27 cellular contexts compared by ENCODE assay signal in the genomic region with DNA sequence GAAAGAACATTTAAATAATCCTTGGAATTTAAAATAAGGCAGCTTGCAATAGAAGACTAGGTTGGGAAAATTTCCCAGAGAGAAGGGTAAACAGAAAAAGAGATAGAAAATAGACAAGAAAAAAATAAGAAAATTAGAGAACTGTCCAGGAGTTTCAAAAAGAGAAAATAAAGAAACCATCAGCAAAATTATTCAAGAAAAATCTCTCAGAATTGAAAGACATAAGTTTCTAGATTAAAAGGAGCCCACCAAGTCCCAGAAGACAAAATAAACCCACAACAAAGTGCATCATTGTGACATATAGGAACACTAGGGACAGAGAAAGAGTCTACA.
A peak's percentile ranks its signal among the peaks of the same experiment; 100 is the strongest.
DNase-seq lines count a peak whose midpoint lies in the region; TF ChIP-seq lines count a peak whose summit lies in the region.
"Had no signal": no experiment of that assay in that cellular context is flagged by ENCODE, and none has a peak within 500 bp of the region (broad histone marks: within the 10 kb centered on the region; RNA-seq: fewer than 3 reads in every experiment).

No MANE protein-coding gene starts in this region.

- no peak overlapping the region for H3K4me3 Mint-ChIP-seq in CD8-positive, alpha-beta memory T cell
- H3K4me3 Mint-ChIP-seq in activated naive CD8-positive, alpha-beta T cell treated with anti-CD3 and anti-CD28 coated beads for 36 hours: no peak overlapping the region
- H3K4me3 Mint-ChIP-seq in activated CD4-positive, alpha-beta memory T cell treated with anti-CD3 and anti-CD28 coated beads for 36 hours: no peak overlapping the region
- H3K4me3 Mint-ChIP-seq: CD4-positive, CD25-positive, alpha-beta regulatory T cell; stimulated activated memory B cell treated with anti-CD40 and anti-IgM and Interleukin-4, amounts not matched to agents 10 μg/mL and 1 μg/mL and 100 μg/mL, for 72 hours; T-helper 1 cell treated with Interleukin-12 subunit alpha and Interleukin-12 subunit beta and Interleukin-4 antibody, amounts not matched to agents 30 μg/mL and 1 μg/mL, for 36 hours had no signal

- peaks cover 22 to 47% of the 10 kb centered on the region in 2 donors for H3K27me3 Mint-ChIP-seq in CD8-positive, alpha-beta memory T cell
- peaks cover 12% of the 10 kb centered on the region for H3K27me3 Mint-ChIP-seq in activated naive CD8-positive, alpha-beta T cell treated with anti-CD3 and anti-CD28 coated beads for 36 hours
- peaks cover 25% of the 10 kb centered on the region for H3K27me3 Mint-ChIP-seq in activated CD4-positive, alpha-beta memory T cell treated with anti-CD3 and anti-CD28 coated beads for 36 hours

- H3K4me3 ChIP-seq in CD8-positive, alpha-beta memory T cell (ENCODE audit: low read length): no peak overlapping the region
- H3K4me3 ChIP-seq in PC-9 (peak overlapping the region; percentile 54; the same call in 1 of the 2 replicates), skeletal muscle satellite cell (ENCODE audit: low read length) (no peak overlapping the region), dorsolateral prefrontal cortex (no peak overlapping the region)
- H3K4me3 ChIP-seq: cardiac muscle cell, left lung, ovary, Peyer's patch had no signal

- H3K9ac ChIP-seq in skeletal muscle satellite cell (ENCODE audit: low read depth, low read length): no peak overlapping the region

- no peaks in the 10 kb centered on the region for H3K9me2 ChIP-seq in PC-9 (ENCODE audit: insufficient read depth)

- peak overlapping the region; percentile 47 for H3K27ac ChIP-seq in CD8-positive, alpha-beta memory T cell (ENCODE audit: low read depth, low read length)
- H3K27ac ChIP-seq in PC-9 (peak overlapping the region; percentile 90), epithelial cell of prostate (peak overlapping the region; percentile 76), dorsolateral prefrontal cortex (no peak overlapping the region)
- H3K27ac ChIP-seq: cardiac muscle cell, ovary, Peyer's patch had no signal

- H3K27ac Mint-ChIP-seq in CD8-positive, alpha-beta memory T cell: no peak overlapping the region
- H3K27ac Mint-ChIP-seq in activated naive CD8-positive, alpha-beta T cell treated with anti-CD3 and anti-CD28 coated beads for 36 hours: no peak overlapping the region
- H3K27ac Mint-ChIP-seq in activated CD4-positive, alpha-beta memory T cell treated with anti-CD3 and anti-CD28 coated beads for 36 hours: no peak overlapping the region
- H3K27ac Mint-ChIP-seq: CD4-positive, CD25-positive, alpha-beta regulatory T cell; naive thymus-derived CD8-positive, alpha-beta T cell; stimulated activated memory B cell treated with anti-CD40 and anti-IgM and Interleukin-4, amounts not matched to agents 10 μg/mL and 1 μg/mL and 100 μg/mL, for 72 hours; T-helper 1 cell treated with Interleukin-12 subunit alpha and Interleukin-12 subunit beta and Interleukin-4 antibody, amounts not matched to agents 30 μg/mL and 1 μg/mL, for 36 hours had no signal

- H4K20me1 ChIP-seq in PC-9 (ENCODE audit: insufficient read depth): no peaks in the 10 kb centered on the region

- peaks cover 15% of the 10 kb centered on the region; the same call in 1 of the 2 replicates for H3F3A ChIP-seq in PC-9 (ENCODE audit: insufficient read depth, low read depth)

- H2AFZ ChIP-seq in PC-9: peak overlapping the region; percentile 78

- no peaks in the 10 kb centered on the region for H3K27me3 ChIP-seq in CD8-positive, alpha-beta memory T cell (ENCODE audit: insufficient read depth, low read length, poor library complexity, severe bottlenecking)
- H3K27me3 ChIP-seq in PC-9 (ENCODE audit: insufficient read depth, low read depth): no peaks in the 10 kb centered on the region
- peaks cover 15% of the 10 kb centered on the region for H3K27me3 ChIP-seq in skeletal muscle satellite cell (ENCODE audit: control insufficient read depth, insufficient read depth, low read length)
- H3K27me3 ChIP-seq in dorsolateral prefrontal cortex: no peaks in the 10 kb centered on the region
- H3K27me3 ChIP-seq: cardiac muscle cell, left lung, ovary, Peyer's patch, suprapubic skin had no signal

- no peaks in the 10 kb centered on the region for H3K36me3 ChIP-seq in CD8-positive, alpha-beta memory T cell (ENCODE audit: insufficient read depth, low read length)
- H3K36me3 ChIP-seq in PC-9 (ENCODE audit: low read depth) (no peaks in the 10 kb centered on the region), skeletal muscle satellite cell (ENCODE audit: insufficient read depth, low read length) (no peaks in the 10 kb centered on the region)
- H3K36me3 ChIP-seq: cardiac muscle cell, left lung, ovary, Peyer's patch, suprapubic skin had no signal

- H3K79me2 ChIP-seq in PC-9 (ENCODE audit: low read depth): no peaks in the 10 kb centered on the region

- H3K4me1 Mint-ChIP-seq in CD8-positive, alpha-beta memory T cell: no peaks in the 10 kb centered on the region
- H3K4me1 Mint-ChIP-seq in activated naive CD8-positive, alpha-beta T cell treated with anti-CD3 and anti-CD28 coated beads for 36 hours: no peaks in the 10 kb centered on the region
- no peaks in the 10 kb centered on the region for H3K4me1 Mint-ChIP-seq in activated CD4-positive, alpha-beta memory T cell treated with anti-CD3 and anti-CD28 coated beads for 36 hours (ENCODE audit: low read depth)
- H3K4me1 Mint-ChIP-seq: CD4-positive, CD25-positive, alpha-beta regulatory T cell had no signal

- no peaks in the 10 kb centered on the region for H3K9me3 ChIP-seq in CD8-positive, alpha-beta memory T cell (ENCODE audit: low read length)
- H3K9me3 ChIP-seq in PC-9 (ENCODE audit: insufficient read depth, low read depth): no peaks in the 10 kb centered on the region
- no peaks in the 10 kb centered on the region for H3K9me3 ChIP-seq in skeletal muscle satellite cell (replicated peaks; ENCODE audit: low read length)
- H3K9me3 ChIP-seq: ovary, Peyer's patch, suprapubic skin had no signal

- POLR2A ChIA-PET in CD8-positive, alpha-beta memory T cell (lab: Charles Lee): no interaction called here
- POLR2A ChIA-PET in PC-9 (lab: Charles Lee; ENCODE audit: unreplicated experiment): no interaction called here
- POLR2A ChIA-PET in activated CD4-positive, alpha-beta memory T cell treated with anti-CD3 and anti-CD28 coated beads for 36 hours (lab: Charles Lee): no interaction called here

- H3K4me2 ChIP-seq in PC-9: peak overlapping the region; percentile 74
- peak overlapping the region; percentile 72 for H3K4me2 ChIP-seq in skeletal muscle satellite cell (ENCODE audit: low read length)

- no TSS peak for BruUV-seq in PC-9 (replicated peaks; lab: Mats Ljungman, UMichigan)

- H3K9me3 Mint-ChIP-seq in CD8-positive, alpha-beta memory T cell: peaks cover 0 to 8% (median 5%) of the 10 kb centered on the region in 5 donors
- peaks cover 2% of the 10 kb centered on the region for H3K9me3 Mint-ChIP-seq in activated naive CD8-positive, alpha-beta T cell treated with anti-CD3 and anti-CD28 coated beads for 36 hours
- H3K9me3 Mint-ChIP-seq in activated CD4-positive, alpha-beta memory T cell treated with anti-CD3 and anti-CD28 coated beads for 36 hours: peaks cover 4% of the 10 kb centered on the region

- CTCF ChIA-PET in CD8-positive, alpha-beta memory T cell (lab: Charles Lee): no interaction called here
- CTCF ChIA-PET in PC-9 (lab: Charles Lee): no interaction called here
- CTCF ChIA-PET in activated CD4-positive, alpha-beta memory T cell treated with anti-CD3 and anti-CD28 coated beads for 36 hours (lab: Charles Lee): no interaction called here

- TF ChIP-seq CTCF in PC-9 (conservative IDR thresholded peaks at IDR 0.05) (no peak), dorsolateral prefrontal cortex (IDR thresholded peaks at IDR 0.05 in 54 of 56, conservative IDR thresholded peaks at IDR 0.05 in 2 of 56; ENCODE audit: low read depth in 1 of 56, partially characterized antibody in 56 of 56) (no peak)

- no peaks in the 10 kb centered on the region for H3K4me1 ChIP-seq in CD8-positive, alpha-beta memory T cell (ENCODE audit: insufficient read depth, low read length)
- H3K4me1 ChIP-seq in PC-9 (replicated peaks; ENCODE audit: insufficient read depth): peaks cover 13% of the 10 kb centered on the region
- peaks cover 6% of the 10 kb centered on the region for H3K4me1 ChIP-seq in skeletal muscle satellite cell (ENCODE audit: control insufficient read depth, insufficient read depth, low read length)
- H3K4me1 ChIP-seq: Peyer's patch had no signal

- peaks cover 0 to 4% (median 0%) of the 10 kb centered on the region in 3 donors for H3K36me3 Mint-ChIP-seq in CD8-positive, alpha-beta memory T cell
- no peaks in the 10 kb centered on the region for H3K36me3 Mint-ChIP-seq in activated naive CD8-positive, alpha-beta T cell treated with anti-CD3 and anti-CD28 coated beads for 36 hours
- no peaks in the 10 kb centered on the region for H3K36me3 Mint-ChIP-seq in activated CD4-positive, alpha-beta memory T cell treated with anti-CD3 and anti-CD28 coated beads for 36 hours
- H3K36me3 Mint-ChIP-seq: CD4-positive, CD25-positive, alpha-beta regulatory T cell; stimulated activated memory B cell treated with anti-CD40 and anti-IgM and Interleukin-4, amounts not matched to agents 10 μg/mL and 1 μg/mL and 100 μg/mL, for 72 hours had no signal

- no peak for DNase-seq in CD8-positive, alpha-beta memory T cell
- DNase-seq in PC-9 (no peak), epithelial cell of prostate (ENCODE audit: low read depth, low spot score) (no peak), dorsolateral prefrontal cortex (no peak)
- DNase-seq in activated naive CD8-positive, alpha-beta T cell treated with anti-CD3 and anti-CD28 coated beads for 36 hours: no peak
- DNase-seq in activated CD4-positive, alpha-beta memory T cell treated with anti-CD3 and anti-CD28 coated beads for 36 hours: no peak
- DNase-seq: activated CD4-positive, alpha-beta T cell treated with anti-CD3 and anti-CD28 coated beads for 4 hours; activated naive CD4-positive, alpha-beta T cell treated with Interleukin-2 at 50 U/mL for 16 hours; activated T-cell treated with anti-CD3 and anti-CD28 coated beads, Interleukin-2, amount 50 U/mL, for 48 hours; amygdala; CD4-positive, CD25-positive, alpha-beta regulatory T cell; DMS153; GOT3; midbrain; naive thymus-derived CD8-positive, alpha-beta T cell; NCI-H146; NCI-H510A; ovary; retina; stimulated activated CD4-positive, alpha-beta T cell treated with anti-CD3 and anti-CD28 coated beads, Interleukin-4, amount 100 ng/mL, for 1 hour had no signal

- intact Hi-C loops in PC-9 (cut with micrococcal nuclease; ENCODE audit: unreplicated experiment) (no loop called here), dorsolateral prefrontal cortex (cut with DNase I) (no loop called here)
- intact Hi-C loops in activated CD4-positive, alpha-beta memory T cell treated with anti-CD3 and anti-CD28 coated beads for 36 hours (cut with micrococcal nuclease): no loop called here

Comparison
In these comparisons a context has a peak if more than half of its experiments do, and no peak if none do; other contexts are left out.
1. H3K27ac ChIP-seq: peak in CD8-positive, alpha-beta memory T cell (single experiment), PC-9 (single experiment) and epithelial cell of prostate (single experiment); none in dorsolateral prefrontal cortex (0 of 59).